19 cellular contexts compared by ENCODE assay signal in the genomic region with DNA sequence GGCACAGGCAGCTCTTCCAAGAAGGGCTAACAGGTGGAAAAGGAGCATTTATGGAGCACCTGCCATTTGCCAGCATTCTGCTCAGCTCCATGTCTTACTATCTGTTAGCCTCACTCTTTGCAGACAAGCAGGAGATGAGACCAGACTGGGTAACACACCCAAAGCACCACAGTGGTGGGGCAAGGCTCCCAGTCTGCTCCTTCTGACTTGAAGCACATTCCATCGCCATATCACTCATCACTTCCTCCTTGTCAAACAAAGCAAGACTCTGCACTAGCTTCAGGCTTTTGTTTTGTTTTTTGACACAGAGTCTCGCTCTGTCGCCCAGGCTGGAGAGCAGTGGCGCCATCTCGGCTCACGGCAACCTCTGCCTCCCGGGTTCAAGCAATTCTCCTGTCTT.
"Had no signal": no experiment of that assay in that cellular context is flagged by ENCODE, and none has a peak within 500 bp of the region (broad histone marks: within the 10 kb centered on the region; RNA-seq: fewer than 3 reads in every experiment).

No MANE protein-coding gene starts in this region.

- H3K9me3 ChIP-seq: esophagus muscularis mucosa, left lung, tibial nerve, vagina had no signal

- H3K4me1 ChIP-seq: esophagus muscularis mucosa, left lung, tibial nerve, vagina had no signal

- FAIRE-seq: endometrium, islet of Langerhans had no signal

- ATAC-seq: activated CD8-positive, alpha-beta T cell treated with anti-CD3 and anti-CD28 coated beads, Interleukin-2, amount 10 ng/mL, durations not matched to agents 7 days and 5 days; left lung had no signal

- H3K4me2 ChIP-seq: hepatocyte had no signal

- DNase-seq: activated CD4-positive, alpha-beta T cell treated with anti-CD3 and anti-CD28 coated beads for 48 hours; activated CD4-positive, CD25-positive, alpha-beta regulatory T cell; activated CD8-positive, alpha-beta T cell treated with anti-CD3 and anti-CD28 coated beads, Interleukin-2, amount 10 ng/mL, durations not matched to agents 7 days and 5 days; activated naive CD4-positive, alpha-beta T cell treated with anti-CD3 and anti-CD28 coated beads for 36 hours; activated T-cell treated with anti-CD3 and anti-CD28 coated beads, Interleukin-2, amount 50 U/mL, for 24 hours; anterior cingulate cortex; left lung; mammary epithelial cell; occipital lobe; stimulated activated CD4-positive, alpha-beta T cell treated with anti-CD3 and anti-CD28 coated beads, Interleukin-2, amount 100 ng/mL, for 24 hours; stimulated activated naive CD4-positive, alpha-beta T cell treated with Interleukin-2 at 50 U/mL for 16 hours; T1000 had no signal

- H3K4me3 ChIP-seq: coronary artery, esophagus muscularis mucosa, hepatocyte, left lung, tibial nerve, vagina had no signal

- H3K27me3 ChIP-seq: esophagus muscularis mucosa, hepatocyte, left lung, tibial nerve, vagina had no signal

- H3K27ac ChIP-seq: coronary artery, esophagus muscularis mucosa, hepatocyte, left lung, tibial nerve, vagina had no signal

- H2AFZ ChIP-seq: hepatocyte had no signal

- H3K79me2 ChIP-seq: hepatocyte had no signal
